Comparison of ENCODE assay signal across 1 cellular context in genomic region chr10:133499176-133499575, GRCh38. TPM values are rescaled to one million over a fixed set of nuclear protein-coding genes. Genes with fewer than 3 reads are reported as not detected.
"Had no signal": no experiment of that assay in that cellular context is flagged by ENCODE, and none has a peak within 500 bp of the region (broad histone marks: within the 10 kb centered on the region; RNA-seq: fewer than 3 reads in every experiment).

No MANE protein-coding gene starts in this region.

RNA-seq across cellular contexts. Expression of gene CYP2E1, which starts 28.0 kb away (rescaled TPM):
- total RNA-seq: MCF 10A had no signal
